ENCODE assay signal across 1 cellular context in the genomic region with DNA sequence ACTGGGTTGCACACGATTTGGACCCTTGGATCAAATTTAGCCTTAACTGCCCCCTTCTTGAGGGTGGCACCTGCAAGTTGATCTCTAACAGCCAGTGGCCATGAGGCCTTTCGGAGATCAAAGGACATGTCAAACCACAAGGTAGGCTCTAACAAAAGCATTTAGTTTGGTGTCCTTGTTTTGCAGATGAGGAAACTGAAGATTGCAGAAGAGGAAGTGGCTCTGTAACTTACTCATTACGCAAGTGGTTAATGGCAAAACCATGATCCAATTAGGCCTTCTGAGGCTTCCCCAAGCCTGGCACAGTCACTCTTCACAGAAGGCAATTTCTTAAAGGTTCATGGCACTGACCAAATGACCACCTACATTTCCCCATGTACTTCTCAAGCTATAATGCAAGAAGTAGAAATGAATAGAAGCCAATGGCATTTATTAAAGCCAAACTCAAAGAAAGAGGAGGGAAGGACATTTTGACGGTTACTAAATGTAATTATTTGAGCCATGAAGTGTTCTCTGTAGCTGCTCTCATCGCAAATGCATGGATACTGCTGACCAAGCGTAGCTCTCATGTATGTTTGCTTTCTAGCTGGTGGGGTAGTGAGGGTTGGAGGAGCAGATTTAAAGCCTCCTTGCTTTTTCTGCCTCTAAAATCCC.
TF ChIP-seq lines count a peak whose summit lies in the region.

No MANE protein-coding gene starts in this region.

TF ChIP-seq in K562, 482 proteins besides CTCF, POLR2A, EP300 and RAD21:
- no peak for TF ChIP-seq FIP1L1 (IDR thresholded peaks at IDR 0.05; ENCODE audit: low read depth, low read length, poor library complexity, severe bottlenecking)
- TF ChIP-seq MEF2A (IDR thresholded peaks at IDR 0.05; ENCODE audit: control insufficient read depth, low read depth, low read length): no peak
- TF ChIP-seq CEBPB (tag; IDR thresholded peaks at IDR 0.05): peak; percentile 66
- TF ChIP-seq NFYB (IDR thresholded peaks at IDR 0.05; ENCODE audit: extremely low read depth, insufficient read length): no peak
- TF ChIP-seq CEBPG (CRISPR knock-in tag; IDR thresholded peaks at IDR 0.05): no peak
- TF ChIP-seq CEBPG (tag; conservative IDR thresholded peaks at IDR 0.05 in 1 of 2, IDR thresholded peaks at IDR 0.05 in 1 of 2): 0 out of 4 replicates have a peak, but pooled peaks of 1 of the 2 experiments have one; percentile 21
- TF ChIP-seq SRF (CRISPR knock-in tag; IDR thresholded peaks at IDR 0.05): no peak
- no peak for TF ChIP-seq ZNF263 (CRISPR knock-in tag; IDR thresholded peaks at IDR 0.05; ENCODE audit: borderline replicate concordance)
- TF ChIP-seq ZNF347 (CRISPR knock-in tag; IDR thresholded peaks at IDR 0.05; ENCODE audit: low read depth): no peak
- TF ChIP-seq POU5F1 (IDR thresholded peaks at IDR 0.05; ENCODE audit: borderline replicate concordance, low read depth, low read length, partially characterized antibody): no peak
- TF ChIP-seq SPI1 (IDR thresholded peaks at IDR 0.05; ENCODE audit: borderline replicate concordance, low read depth, low read length): peak; percentile 87
- TF ChIP-seq CBX1 (IDR thresholded peaks at IDR 0.05; ENCODE audit: low read depth): no peak
- TF ChIP-seq, protein P1, sequence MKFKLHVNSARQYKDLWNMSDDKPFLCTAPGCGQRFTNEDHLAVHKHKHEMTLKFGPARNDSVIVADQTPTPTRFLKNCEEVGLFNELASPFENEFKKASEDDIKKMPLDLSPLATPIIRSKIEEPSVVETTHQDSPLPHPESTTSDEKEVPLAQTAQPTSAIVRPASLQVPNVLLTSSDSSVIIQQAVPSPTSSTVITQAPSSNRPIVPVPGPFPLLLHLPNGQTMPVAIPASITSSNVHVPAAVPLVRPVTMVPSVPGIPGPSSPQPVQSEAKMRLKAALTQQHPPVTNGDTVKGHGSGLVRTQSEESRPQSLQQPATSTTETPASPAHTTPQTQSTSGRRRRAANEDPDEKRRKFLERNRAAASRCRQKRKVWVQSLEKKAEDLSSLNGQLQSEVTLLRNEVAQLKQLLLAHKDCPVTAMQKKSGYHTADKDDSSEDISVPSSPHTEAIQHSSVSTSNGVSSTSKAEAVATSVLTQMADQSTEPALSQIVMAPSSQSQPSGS (CRISPR knock-in tag; IDR thresholded peaks at IDR 0.05): no peak
- no peak for TF ChIP-seq ZBED1 (IDR thresholded peaks at IDR 0.05)
- TF ChIP-seq, protein P2, sequence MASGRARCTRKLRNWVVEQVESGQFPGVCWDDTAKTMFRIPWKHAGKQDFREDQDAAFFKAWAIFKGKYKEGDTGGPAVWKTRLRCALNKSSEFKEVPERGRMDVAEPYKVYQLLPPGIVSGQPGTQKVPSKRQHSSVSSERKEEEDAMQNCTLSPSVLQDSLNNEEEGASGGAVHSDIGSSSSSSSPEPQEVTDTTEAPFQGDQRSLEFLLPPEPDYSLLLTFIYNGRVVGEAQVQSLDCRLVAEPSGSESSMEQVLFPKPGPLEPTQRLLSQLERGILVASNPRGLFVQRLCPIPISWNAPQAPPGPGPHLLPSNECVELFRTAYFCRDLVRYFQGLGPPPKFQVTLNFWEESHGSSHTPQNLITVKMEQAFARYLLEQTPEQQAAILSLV (tag; IDR thresholded peaks at IDR 0.05): no peak
- no peak for TF ChIP-seq HNRNPUL1 (IDR thresholded peaks at IDR 0.05; ENCODE audit: low read length)
- no peak for TF ChIP-seq RBM17 (IDR thresholded peaks at IDR 0.05; ENCODE audit: borderline replicate concordance, low read depth, low read length)
- TF ChIP-seq C11orf30 (IDR thresholded peaks at IDR 0.05; ENCODE audit: low read depth): no peak
- no peak for TF ChIP-seq SRSF7 (optimal IDR thresholded peaks at IDR 0.05; ENCODE audit: low read depth, low read length)
- no peak for TF ChIP-seq HEY1 (CRISPR knock-in tag; IDR thresholded peaks at IDR 0.05; ENCODE audit: borderline replicate concordance)
- no peak for TF ChIP-seq ZNF830 (CRISPR knock-in tag; IDR thresholded peaks at IDR 0.05)
- TF ChIP-seq NCOA6 (IDR thresholded peaks at IDR 0.05): no peak
